Comparison of ENCODE assay signal across 21 cellular contexts in the genomic region with DNA sequence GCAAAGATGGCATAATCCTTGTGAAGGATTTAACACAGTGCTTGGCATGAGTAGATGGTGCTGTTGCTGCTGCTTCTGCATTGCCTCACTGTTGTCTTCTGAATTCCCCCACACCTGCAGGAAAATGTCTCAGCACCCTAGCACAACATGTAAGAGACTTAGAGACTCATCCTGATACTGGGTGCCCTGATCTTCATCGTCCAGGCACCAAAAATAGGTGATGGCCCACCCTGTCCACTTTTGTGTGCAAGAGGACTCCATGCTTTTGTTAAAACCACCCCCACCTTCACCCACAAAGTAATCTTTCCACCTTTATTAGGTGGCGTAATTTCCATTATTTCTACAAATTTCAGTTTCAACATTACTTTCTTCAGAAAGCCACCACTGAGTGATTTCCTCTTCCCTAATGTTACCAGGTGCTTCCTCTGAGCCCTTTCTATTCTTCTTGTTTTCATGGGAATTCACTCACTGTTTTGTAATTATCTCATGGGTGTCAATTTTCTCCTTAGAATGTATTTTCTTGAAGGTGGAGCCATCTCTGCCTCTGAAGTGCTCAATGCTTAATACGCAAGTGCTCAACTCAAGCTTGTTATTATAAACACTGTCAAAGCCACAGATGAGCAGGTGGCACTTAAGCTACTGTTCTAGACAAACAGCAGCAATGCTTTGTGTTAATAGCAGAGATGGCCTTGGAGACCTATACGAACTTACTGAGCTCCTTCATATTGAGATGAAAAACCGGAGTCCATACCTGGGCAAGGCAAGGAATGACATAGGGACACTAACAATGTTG.
DNase-seq lines count a peak whose midpoint lies in the region; ATAC-seq, FAIRE-seq and TF ChIP-seq lines count a peak whose summit lies in the region.
"Had no signal": no experiment of that assay in that cellular context is flagged by ENCODE, and none has a peak within 500 bp of the region (broad histone marks: within the 10 kb centered on the region; RNA-seq: fewer than 3 reads in every experiment).

No MANE protein-coding gene starts in this region.

- intact Hi-C loops in left ventricle myocardium inferior (cut with micrococcal nuclease) = no loop called here

- H3K27me3 ChIP-seq in neutrophil (no peaks in the 10 kb centered on the region), left ventricle myocardium inferior (ENCODE audit: low read depth) (peaks cover 7% of the 10 kb centered on the region)

- FAIRE-seq in H54 (lab: Jason Lieb, UNC) = no peak
- FAIRE-seq: A204.1, astrocyte, GM18507, islet of Langerhans, urothelium cell line had no signal

- DNase-seq in NCI-H1436 (lab: John Stamatoyannopoulos, UW) (peak; percentile 6), NCI-H1436 treated with DMSO at 0.1 percent for 48 hours (lab: John Stamatoyannopoulos, UW) (no peak), NCI-H2029 treated with DMSO at 0.1 percent for 48 hours (lab: John Stamatoyannopoulos, UW) (peak; percentile 56), medulla oblongata (ENCODE audit: extremely low spot score) (no peak), H54 (ENCODE audit: insufficient read length, low spot score) (no peak), left ventricle myocardium inferior (no peak)
- DNase-seq: activated CD8-positive, alpha-beta memory T cell treated with anti-CD3 and anti-CD28 coated beads for 24 hours; activated gamma-delta T cell; CD8-positive, alpha-beta T cell; KBM-7; NCI-H2171; PC-9; stimulated activated naive CD4-positive, alpha-beta T cell treated with Interleukin-2 at 50 U/mL for 16 hours had no signal

- no peaks in the 10 kb centered on the region for H3K9me3 ChIP-seq in neutrophil
- H3K9me3 ChIP-seq in left ventricle myocardium inferior (replicated peaks) = no peaks in the 10 kb centered on the region

- H3K27ac ChIP-seq in neutrophil (peak overlapping the region; percentile 5), left ventricle myocardium inferior (replicated peaks) (no peak overlapping the region)
- H3K27ac ChIP-seq: PC-9, VCaP had no signal

- peaks cover 16 to 34% of the 10 kb centered on the region in 2 experiments for H3K4me1 ChIP-seq in neutrophil (ENCODE audit: control insufficient read depth in 1 of 2, insufficient read depth in 1 of 2, low read depth in 1 of 2, low read length in 1 of 2)
- no peaks in the 10 kb centered on the region for H3K4me1 ChIP-seq in left ventricle myocardium inferior

- H3K4me3 ChIP-seq in neutrophil (ENCODE audit: low read depth in 1 of 2, low read length in 1 of 2) = no peak overlapping the region
- H3K4me3 ChIP-seq in left ventricle myocardium inferior = no peak overlapping the region
- H3K4me3 ChIP-seq: PC-9 had no signal

- no peak for TF ChIP-seq CTCF in neutrophil (IDR thresholded peaks at IDR 0.05)
- no peak for TF ChIP-seq CTCF in left ventricle myocardium inferior (IDR thresholded peaks at IDR 0.05; ENCODE audit: borderline replicate concordance)

- ATAC-seq in HG02623 (IDR thresholded peaks at IDR 0.05; ENCODE audit: unreplicated experiment) = peak; percentile 44
- ATAC-seq: CD8-positive, alpha-beta T cell had no signal

- no peaks in the 10 kb centered on the region for H3K36me3 ChIP-seq in neutrophil
- H3K36me3 ChIP-seq in left ventricle myocardium inferior = no peaks in the 10 kb centered on the region

- no peak for TF ChIP-seq POLR2A in H54 (IDR thresholded peaks at IDR 0.05; ENCODE audit: low read depth, low read length)

Comparison
In these comparisons a context has a peak if more than half of its experiments do, and no peak if none do; other contexts are left out.
1. DNase-seq: peak in NCI-H1436 (single experiment) and NCI-H2029 treated with DMSO at 0.1 percent for 48 hours (single experiment); none in NCI-H1436 treated with DMSO at 0.1 percent for 48 hours (single experiment), medulla oblongata (single experiment), H54 (single experiment) and left ventricle myocardium inferior (single experiment).